ENCODE assay signal across 23 cellular contexts in genomic region chr1:163046071-163046470, GRCh38. TPM values are rescaled to one million over a fixed set of nuclear protein-coding genes. Genes with fewer than 3 reads are reported as not detected.
DNase-seq lines count a peak whose midpoint lies in the region; ATAC-seq and TF ChIP-seq lines count a peak whose summit lies in the region.
"Had no signal": no experiment of that assay in that cellular context is flagged by ENCODE, and none has a peak within 500 bp of the region (broad histone marks: within the 10 kb centered on the region; RNA-seq: fewer than 3 reads in every experiment).

No MANE protein-coding gene starts in this region.

- no peak for TF ChIP-seq POLR2A in body of pancreas (IDR thresholded peaks at IDR 0.05)

- H3K36me3 ChIP-seq in smooth muscle cell (ENCODE audit: low read depth) (no peaks in the 10 kb centered on the region), body of pancreas (replicated peaks in 1 of 2; ENCODE audit: insufficient read depth in 1 of 2, low read depth in 2 of 2) (no peaks in the 10 kb centered on the region)
- H3K36me3 ChIP-seq: BLaER1, lower lobe of right lung, pancreas, uterus had no signal

- no peak overlapping the region for H3K4me2 ChIP-seq in smooth muscle cell
- H3K4me2 ChIP-seq: BLaER1 had no signal

- H3K27ac ChIP-seq in smooth muscle cell (ENCODE audit: low read depth) (peak overlapping the region; percentile 26), body of pancreas (no peak overlapping the region)
- H3K27ac ChIP-seq: BLaER1, lower lobe of right lung, pancreas, skin epidermis, uterus had no signal

- DNase-seq in GM04503 (ENCODE audit: low read depth) (peak; percentile 64), amniotic epithelial cell (ENCODE audit: low read depth) (peak; percentile 64), fibroblast of the aortic adventitia (ENCODE audit: low read depth) (peak; percentile 58), smooth muscle cell (lab: John Stamatoyannopoulos, UW; ENCODE audit: unreplicated experiment) (no peak), body of pancreas (no peak), T-helper 9 cell (no peak), HK-2 (ENCODE audit: unreplicated experiment) (no peak)
- DNase-seq: activated CD4-positive, alpha-beta memory T cell treated with anti-CD3 and anti-CD28 coated beads, Interleukin-2, amount 10 ng/mL, durations not matched to agents 7 days and 5 days; activated naive CD4-positive, alpha-beta T cell treated with anti-CD3 and anti-CD28 coated beads, Interleukin-2, amount 10 ng/mL, durations not matched to agents 7 days and 5 days; activated T-cell treated with anti-CD3 and anti-CD28 coated beads, Interleukin-2, amount 50 U/mL, for 24 hours; Calu3; GDM1; head of caudate nucleus; lower lobe of right lung; NCI-H1694; NCI-H226; pancreas; stimulated activated CD4-positive, alpha-beta T cell treated with anti-CD3 and anti-CD28 coated beads, Interleukin-4, amount 100 ng/mL, for 1 hour; T-helper 1 cell; uterus had no signal

- H3K27me3 ChIP-seq in smooth muscle cell (ENCODE audit: low read depth) (no peaks in the 10 kb centered on the region), body of pancreas (no peaks in the 10 kb centered on the region)
- H3K27me3 ChIP-seq: BLaER1, uterus had no signal

- no peaks in the 10 kb centered on the region for H3K4me1 ChIP-seq in smooth muscle cell (ENCODE audit: low read depth)
- H3K4me1 ChIP-seq in body of pancreas: no peaks in the 10 kb centered on the region
- H3K4me1 ChIP-seq: BLaER1, lower lobe of right lung, pancreas, uterus had no signal

- no peaks in the 10 kb centered on the region for H3F3A ChIP-seq in smooth muscle cell (ENCODE audit: low read depth)

- no peak overlapping the region for H3K4me3 ChIP-seq in fibroblast of the aortic adventitia (ENCODE audit: low read depth, low read length)
- H3K4me3 ChIP-seq in smooth muscle cell: no peak overlapping the region
- no peak overlapping the region for H3K4me3 ChIP-seq in body of pancreas
- H3K4me3 ChIP-seq: BLaER1, lower lobe of right lung, pancreas, skin epidermis, uterus had no signal

- no peak for TF ChIP-seq CTCF in fibroblast of the aortic adventitia (IDR thresholded peaks at IDR 0.05; ENCODE audit: insufficient read depth, low read length)
- TF ChIP-seq CTCF in smooth muscle cell (IDR thresholded peaks at IDR 0.05; ENCODE audit: borderline replicate concordance, insufficient read depth, poor library complexity, severe bottlenecking): no peak
- no peak for TF ChIP-seq CTCF in body of pancreas (IDR thresholded peaks at IDR 0.05)

- H3K9me3 ChIP-seq in smooth muscle cell (replicated peaks; ENCODE audit: low read depth): no peaks in the 10 kb centered on the region
- H3K9me3 ChIP-seq in body of pancreas: no peaks in the 10 kb centered on the region
- H3K9me3 ChIP-seq: BLaER1, lower lobe of right lung, pancreas, uterus had no signal

- no peak overlapping the region for H3K9ac ChIP-seq in smooth muscle cell (ENCODE audit: low read depth)
- H3K9ac ChIP-seq: BLaER1 had no signal

- H2AFZ ChIP-seq in smooth muscle cell (ENCODE audit: low read depth): no peak overlapping the region

- ATAC-seq in body of pancreas: no peak
- ATAC-seq: lower lobe of right lung, pancreas, WTC11 had no signal

- intact Hi-C loops in body of pancreas (cut with DNase I): no loop called here

- H3K79me2 ChIP-seq in smooth muscle cell (ENCODE audit: low read depth): no peaks in the 10 kb centered on the region

- WGBS in smooth muscle cell (ENCODE audit: low lambda C conversion rate): 0% methylated on average over 1 of the region's 1 CpG
- 0 to 21% methylated on average over 1 of the region's 1 CpG for WGBS in body of pancreas, 2 donors

- H4K20me1 ChIP-seq in smooth muscle cell (ENCODE audit: low read depth): no peaks in the 10 kb centered on the region
- H4K20me1 ChIP-seq: BLaER1 had no signal

RNA-seq across cellular contexts. Expression of gene RGS4, which starts 23.1 kb away (rescaled TPM):
- total RNA-seq in fibroblast of the aortic adventitia (ENCODE audit: low replicate concordance) (255 and 538 TPM in 2 replicates), smooth muscle cell (35.8 and 50.6 TPM in 2 replicates), body of pancreas (10 to 100 TPM in 1 of 2 donors, under 1 TPM in 1; 0.33 to 14.5 TPM)
- 6.2 and 16.0 TPM in 2 replicates for polyA plus RNA-seq in smooth muscle cell
- total RNA-seq: activated CD4-positive, alpha-beta memory T cell treated with anti-CD3 and anti-CD28 coated beads, Interleukin-2, amount 10 ng/mL, durations not matched to agents 7 days and 5 days had no signal

Comparison
In these comparisons a context has a peak if more than half of its experiments do, and no peak if none do; other contexts are left out.
1. DNase-seq: peak in GM04503 (single experiment), amniotic epithelial cell (single experiment) and fibroblast of the aortic adventitia (single experiment); none in smooth muscle cell (single experiment), body of pancreas (0 of 4), T-helper 9 cell (single experiment) and HK-2 (single experiment).